ENCODE assay signal across 1 cellular context in genomic region chr12:51391047-51391837, GRCh38.
TF ChIP-seq lines count a peak whose summit lies in the region.

A gene with protein sequence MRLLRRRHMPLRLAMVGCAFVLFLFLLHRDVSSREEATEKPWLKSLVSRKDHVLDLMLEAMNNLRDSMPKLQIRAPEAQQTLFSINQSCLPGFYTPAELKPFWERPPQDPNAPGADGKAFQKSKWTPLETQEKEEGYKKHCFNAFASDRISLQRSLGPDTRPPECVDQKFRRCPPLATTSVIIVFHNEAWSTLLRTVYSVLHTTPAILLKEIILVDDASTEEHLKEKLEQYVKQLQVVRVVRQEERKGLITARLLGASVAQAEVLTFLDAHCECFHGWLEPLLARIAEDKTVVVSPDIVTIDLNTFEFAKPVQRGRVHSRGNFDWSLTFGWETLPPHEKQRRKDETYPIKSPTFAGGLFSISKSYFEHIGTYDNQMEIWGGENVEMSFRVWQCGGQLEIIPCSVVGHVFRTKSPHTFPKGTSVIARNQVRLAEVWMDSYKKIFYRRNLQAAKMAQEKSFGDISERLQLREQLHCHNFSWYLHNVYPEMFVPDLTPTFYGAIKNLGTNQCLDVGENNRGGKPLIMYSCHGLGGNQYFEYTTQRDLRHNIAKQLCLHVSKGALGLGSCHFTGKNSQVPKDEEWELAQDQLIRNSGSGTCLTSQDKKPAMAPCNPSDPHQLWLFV (minus strand): TSS chr12:51391406. CDS start chr12:51379781, 11,625 bp downstream.

TF ChIP-seq in HEK293, 187 proteins besides CTCF, POLR2A, EP300 and RAD21 (continued from another document):
- TF ChIP-seq GLI4 (tag by site-specific recombination; IDR thresholded peaks at IDR 0.05): no peak
- no peak for TF ChIP-seq TCF7L2 (IDR thresholded peaks at IDR 0.05; ENCODE audit: borderline replicate concordance, low read depth, low read length)
- TF ChIP-seq BCL11B (tag by site-specific recombination; IDR thresholded peaks at IDR 0.05; ENCODE audit: low read depth): no peak
- no peak for TF ChIP-seq IKZF3 (tag by site-specific recombination; IDR thresholded peaks at IDR 0.05)
- TF ChIP-seq ZNF169 (tag by site-specific recombination; IDR thresholded peaks at IDR 0.05): no peak
- no peak for TF ChIP-seq ZNF621 (tag by site-specific recombination; IDR thresholded peaks at IDR 0.05)
- TF ChIP-seq, protein P1, sequence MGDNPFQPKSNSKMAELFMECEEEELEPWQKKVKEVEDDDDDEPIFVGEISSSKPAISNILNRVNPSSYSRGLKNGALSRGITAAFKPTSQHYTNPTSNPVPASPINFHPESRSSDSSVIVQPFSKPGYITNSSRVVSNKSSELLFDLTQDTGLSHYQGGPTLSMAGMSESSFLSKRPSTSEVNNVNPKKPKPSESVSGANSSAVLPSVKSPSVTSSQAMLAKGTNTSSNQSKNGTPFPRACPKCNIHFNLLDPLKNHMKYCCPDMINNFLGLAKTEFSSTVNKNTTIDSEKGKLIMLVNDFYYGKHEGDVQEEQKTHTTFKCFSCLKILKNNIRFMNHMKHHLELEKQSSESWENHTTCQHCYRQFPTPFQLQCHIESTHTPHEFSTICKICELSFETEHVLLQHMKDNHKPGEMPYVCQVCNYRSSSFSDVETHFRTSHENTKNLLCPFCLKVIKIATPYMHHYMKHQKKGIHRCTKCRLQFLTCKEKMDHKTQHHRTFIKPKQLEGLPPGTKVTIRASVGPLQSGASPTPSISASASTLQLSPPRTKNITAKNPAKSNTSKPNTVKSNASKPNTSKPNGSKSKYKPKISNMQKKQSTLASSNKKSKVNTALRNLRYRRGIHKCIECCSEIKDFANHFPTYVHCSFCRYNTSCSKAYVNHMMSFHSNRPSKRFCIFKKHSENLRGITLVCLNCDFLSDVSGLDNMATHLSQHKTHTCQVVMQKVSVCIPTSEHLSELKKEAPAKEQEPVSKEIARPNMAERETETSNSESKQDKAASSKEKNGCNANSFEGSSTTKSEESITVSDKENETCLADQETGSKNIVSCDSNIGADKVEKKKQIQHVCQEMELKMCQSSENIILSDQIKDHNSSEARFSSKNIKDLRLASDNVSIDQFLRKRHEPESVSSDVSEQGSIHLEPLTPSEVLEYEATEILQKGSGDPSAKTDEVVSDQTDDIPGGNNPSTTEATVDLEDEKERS (tag by site-specific recombination; IDR thresholded peaks at IDR 0.05): no peak
- TF ChIP-seq SCRT2 (tag by site-specific recombination; IDR thresholded peaks at IDR 0.05): 0 out of 2 replicates have a peak, but pooled peaks have one; percentile 54
- no peak for TF ChIP-seq ZNF416 (tag by site-specific recombination; IDR thresholded peaks at IDR 0.05)
- no peak for TF ChIP-seq MEIS1 (CRISPR knock-in tag; IDR thresholded peaks at IDR 0.05; ENCODE audit: borderline replicate concordance)
- no peak for TF ChIP-seq ZNF423 (tag by site-specific recombination; IDR thresholded peaks at IDR 0.05)
- TF ChIP-seq ZNF19 (tag by site-specific recombination; IDR thresholded peaks at IDR 0.05; ENCODE audit: low read depth): no peak
TF ChIP-seq in HEK293: peak in this region for 35.
